Comparison of ENCODE assay signal across 13 cellular contexts in the genomic region with DNA sequence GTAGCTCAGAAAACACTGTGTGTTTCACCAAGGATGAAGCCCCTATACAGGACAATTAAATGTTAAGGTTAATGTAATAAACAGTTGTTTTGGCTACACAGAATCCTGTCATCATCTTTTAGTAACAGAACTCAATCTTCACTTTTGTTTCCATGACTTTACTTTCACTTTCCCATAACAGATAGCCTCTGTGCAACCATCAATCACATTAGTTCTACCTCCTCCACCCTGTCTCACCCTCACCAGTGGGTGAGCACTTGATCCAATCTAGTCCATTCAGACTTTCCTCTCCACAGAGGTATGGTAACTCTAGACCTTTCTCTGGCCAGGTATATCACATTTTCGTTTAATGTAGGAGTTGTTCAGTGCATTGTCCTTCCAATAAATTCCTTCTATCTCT.
A peak's percentile ranks its signal among the peaks of the same experiment; 100 is the strongest.
DNase-seq lines count a peak whose midpoint lies in the region; ATAC-seq, FAIRE-seq and TF ChIP-seq lines count a peak whose summit lies in the region.
"Had no signal": no experiment of that assay in that cellular context is flagged by ENCODE, and none has a peak within 500 bp of the region (broad histone marks: within the 10 kb centered on the region; RNA-seq: fewer than 3 reads in every experiment).

No MANE protein-coding gene starts in this region.

- H3K27me3 Mint-ChIP-seq in T-helper 17 cell, result no peaks in the 10 kb centered on the region

- peak overlapping the region; percentile 6 for H3K4me3 Mint-ChIP-seq in T-helper 17 cell
- H3K4me3 Mint-ChIP-seq: CD14-positive monocyte had no signal

- H3K27me3 ChIP-seq in right lobe of liver (no peaks in the 10 kb centered on the region), HepG2 (ENCODE audit: control insufficient read depth in 1 of 2, insufficient read depth in 2 of 2, low read length in 2 of 2) (no peaks in the 10 kb centered on the region), hepatocyte (no peaks in the 10 kb centered on the region), smooth muscle cell (ENCODE audit: low read depth) (no peaks in the 10 kb centered on the region)
- H3K27me3 ChIP-seq: thyroid gland had no signal

- TF ChIP-seq POLR2A in right lobe of liver (IDR thresholded peaks at IDR 0.05), result no peak
- TF ChIP-seq POLR2A in HepG2 (IDR thresholded peaks at IDR 0.05; ENCODE audit: insufficient read depth in 1 of 2, low read depth in 2 of 2, low read length in 2 of 2), result no peak

- no peak overlapping the region for H3K27ac ChIP-seq in right lobe of liver
- no peak overlapping the region for H3K27ac ChIP-seq in HepG2 (ENCODE audit: extremely low read length, insufficient read depth, low read length)
- H3K27ac ChIP-seq in hepatocyte, result no peak overlapping the region
- H3K27ac ChIP-seq in smooth muscle cell (ENCODE audit: low read depth), result no peak overlapping the region
- H3K27ac ChIP-seq: thyroid gland had no signal

- no peaks in the 10 kb centered on the region for H4K20me1 ChIP-seq in HepG2 (ENCODE audit: insufficient read depth, low read length)
- no peaks in the 10 kb centered on the region for H4K20me1 ChIP-seq in hepatocyte (ENCODE audit: insufficient read depth, poor library complexity, severe bottlenecking)
- H4K20me1 ChIP-seq in smooth muscle cell (ENCODE audit: low read depth), result no peaks in the 10 kb centered on the region

- no peak overlapping the region for H3K9ac ChIP-seq in HepG2 (ENCODE audit: insufficient read depth, low read depth, low read length)
- no peak overlapping the region for H3K9ac ChIP-seq in smooth muscle cell (ENCODE audit: low read depth)

- H3K36me3 ChIP-seq in right lobe of liver (no peaks in the 10 kb centered on the region), HepG2 (replicated peaks in 1 of 2; ENCODE audit: control insufficient read depth in 1 of 2, insufficient read depth in 2 of 2, low read length in 2 of 2) (no peaks in the 10 kb centered on the region), hepatocyte (replicated peaks; ENCODE audit: insufficient read depth, low read depth) (no peaks in the 10 kb centered on the region), smooth muscle cell (ENCODE audit: low read depth) (no peaks in the 10 kb centered on the region)
- H3K36me3 ChIP-seq: thyroid gland had no signal

- H3K27ac Mint-ChIP-seq in T-helper 17 cell, result no peak overlapping the region
- H3K27ac Mint-ChIP-seq: CD14-positive monocyte had no signal

- H2AFZ ChIP-seq in HepG2 (ENCODE audit: low read length) (no peak overlapping the region), hepatocyte (no peak overlapping the region), smooth muscle cell (ENCODE audit: low read depth) (no peak overlapping the region)

- TF ChIP-seq CTCF in right lobe of liver (IDR thresholded peaks at IDR 0.05) (no peak), HepG2 (CRISPR knock-in tag; IDR thresholded peaks at IDR 0.05) (no peak), hepatocyte (IDR thresholded peaks at IDR 0.05; ENCODE audit: poor library complexity) (no peak), smooth muscle cell (IDR thresholded peaks at IDR 0.05; ENCODE audit: borderline replicate concordance, insufficient read depth, poor library complexity, severe bottlenecking) (no peak)

- CTCF ChIA-PET in HepG2 (lab: Yijun Ruan, JAX; ENCODE audit: low intra/inter-chr PET ratio, low total read pairs), result no interaction called here

- POLR2A ChIA-PET in HepG2 (lab: Yijun Ruan, JAX), result no interaction called here

- H3K4me2 ChIP-seq in HepG2 (ENCODE audit: low read depth, low read length) (no peak overlapping the region), hepatocyte (no peak overlapping the region), smooth muscle cell (no peak overlapping the region)

- H3K36me3 Mint-ChIP-seq in T-helper 17 cell (ENCODE audit: low read depth), result no peaks in the 10 kb centered on the region
- H3K36me3 Mint-ChIP-seq: CD14-positive monocyte had no signal

- H3K4me3 ChIP-seq in right lobe of liver (no peak overlapping the region), HepG2 (replicated peaks in 1 of 3; ENCODE audit: insufficient read depth in 1 of 3, low read depth in 2 of 3, low read length in 3 of 3) (no peak overlapping the region), hepatocyte (no peak overlapping the region), smooth muscle cell (no peak overlapping the region)
- H3K4me3 ChIP-seq: thyroid gland had no signal

- H3K4me1 ChIP-seq in right lobe of liver (no peaks in the 10 kb centered on the region), HepG2 (ENCODE audit: insufficient read depth, low read length) (no peaks in the 10 kb centered on the region), hepatocyte (ENCODE audit: insufficient read depth) (no peaks in the 10 kb centered on the region), smooth muscle cell (ENCODE audit: low read depth) (peaks cover 4% of the 10 kb centered on the region)
- H3K4me1 ChIP-seq: thyroid gland had no signal

- 56% methylated on average over 1 of the region's 1 CpG for WGBS in right lobe of liver (ENCODE audit: insufficient coverage, low coverage, low lambda C conversion rate, missing lambda C conversion rate)
- 0% methylated on average over 1 of the region's 1 CpG for WGBS in HepG2 (ENCODE audit: low lambda C conversion rate)
- WGBS in hepatocyte (ENCODE audit: low lambda C conversion rate, missing lambda C conversion rate), result 75% methylated on average over 1 of the region's 1 CpG
- 86% methylated on average over 1 of the region's 1 CpG for WGBS in smooth muscle cell (ENCODE audit: low lambda C conversion rate)

- BruUV-seq in HepG2 (replicated peaks; lab: Mats Ljungman, UMichigan), result no TSS peak

- no peak for TF ChIP-seq RAD21 in HepG2 (CRISPR knock-in tag; IDR thresholded peaks at IDR 0.05)

- H3K4me1 Mint-ChIP-seq in T-helper 17 cell, result peaks cover 13% of the 10 kb centered on the region
- H3K4me1 Mint-ChIP-seq: CD14-positive monocyte had no signal

- TF ChIP-seq EP300 in HepG2 (IDR thresholded peaks at IDR 0.05; ENCODE audit: low read depth in 2 of 2, low read length in 2 of 2) (no peak), HepG2 (CRISPR knock-in tag; IDR thresholded peaks at IDR 0.05; ENCODE audit: borderline replicate concordance) (no peak)

- in situ Hi-C loops in HepG2 (cut with HindIII; ENCODE audit: extremely low pct_ligation_motif_present, low pct_unique_long_range_greater_than_20kb), result no loop called here

- H3K9me3 ChIP-seq in right lobe of liver (no peaks in the 10 kb centered on the region), HepG2 (ENCODE audit: low read length) (peaks cover 58% of the 10 kb centered on the region), T-helper 17 cell (ENCODE audit: control insufficient read depth, low read length, poor library complexity, severe bottlenecking) (no peaks in the 10 kb centered on the region), hepatocyte (ENCODE audit: low read depth) (no peaks in the 10 kb centered on the region), smooth muscle cell (replicated peaks; ENCODE audit: low read depth) (no peaks in the 10 kb centered on the region)
- H3K9me3 ChIP-seq: thyroid gland had no signal

- H3K79me2 ChIP-seq in HepG2 (ENCODE audit: insufficient read depth, low read length) (no peaks in the 10 kb centered on the region), hepatocyte (no peaks in the 10 kb centered on the region), smooth muscle cell (ENCODE audit: low read depth) (no peaks in the 10 kb centered on the region)

- no peak for DNase-seq in right lobe of liver
- DNase-seq in HepG2 (ENCODE audit: low spot score), result no peak
- no peak for DNase-seq in T-helper 17 cell
- DNase-seq in hepatocyte (ENCODE audit: low spot score), result no peak
- DNase-seq in smooth muscle cell (lab: John Stamatoyannopoulos, UW; ENCODE audit: unreplicated experiment), result no peak
- DNase-seq: activated gamma-delta T cell; effector CD8-positive, alpha-beta T cell; stimulated activated CD4-positive, alpha-beta T cell treated with anti-CD3 and anti-CD28 coated beads, Interleukin-4, amount 100 ng/mL, for 24 hours; thyroid gland had no signal

- FAIRE-seq in HepG2 (lab: Jason Lieb, UNC), result no peak

- ATAC-seq in right lobe of liver, result peak in 3 of 4 donors; percentile 15 to 38 (median 33)
- ATAC-seq in HepG2, result no peak
- ATAC-seq in HG02852 (IDR thresholded peaks at IDR 0.05; ENCODE audit: unreplicated experiment), result peak; percentile 71
- ATAC-seq in T-helper 17 cell, result no peak
- ATAC-seq in HG02840 (IDR thresholded peaks at IDR 0.05; ENCODE audit: low FRiP score, unreplicated experiment), result no peak
- ATAC-seq in GM21423 (IDR thresholded peaks at IDR 0.05; ENCODE audit: unreplicated experiment), result no peak

- intact Hi-C loops in right lobe of liver (cut with DNase I) (no loop called here), HepG2 (cut with micrococcal nuclease; ENCODE audit: unreplicated experiment) (no loop called here)

- no peaks in the 10 kb centered on the region for H3F3A ChIP-seq in smooth muscle cell (ENCODE audit: low read depth)

- H3K9me2 ChIP-seq in hepatocyte (replicated peaks; ENCODE audit: insufficient read depth), result no peaks in the 10 kb centered on the region

TF ChIP-seq in HepG2, 621 proteins besides CTCF, POLR2A, EP300 and RAD21 (continues in another document):
- TF ChIP-seq BHLHE40 (IDR thresholded peaks at IDR 0.05; ENCODE audit: low read length) (no peak), HOXD1 (CRISPR knock-in tag; IDR thresholded peaks at IDR 0.05) (no peak), BORCS8-MEF2B (CRISPR knock-in tag; IDR thresholded peaks at IDR 0.05) (no peak), ZNF251 (CRISPR knock-in tag; IDR thresholded peaks at IDR 0.05) (no peak), ZNF138 (CRISPR knock-in tag; IDR thresholded peaks at IDR 0.05; ENCODE audit: low read depth) (no peak), SIN3A (IDR thresholded peaks at IDR 0.05; ENCODE audit: borderline replicate concordance, low read depth, low read length) (no peak), ZNF839 (CRISPR knock-in tag; IDR thresholded peaks at IDR 0.05; ENCODE audit: borderline replicate concordance) (no peak), SAFB2 (CRISPR knock-in tag; IDR thresholded peaks at IDR 0.05; ENCODE audit: borderline replicate concordance, low read depth) (no peak), PAF1 (CRISPR knock-in tag; IDR thresholded peaks at IDR 0.05) (no peak), ZFP82 (CRISPR knock-in tag; IDR thresholded peaks at IDR 0.05; ENCODE audit: borderline replicate concordance) (no peak)
- TF ChIP-seq, protein P1, sequence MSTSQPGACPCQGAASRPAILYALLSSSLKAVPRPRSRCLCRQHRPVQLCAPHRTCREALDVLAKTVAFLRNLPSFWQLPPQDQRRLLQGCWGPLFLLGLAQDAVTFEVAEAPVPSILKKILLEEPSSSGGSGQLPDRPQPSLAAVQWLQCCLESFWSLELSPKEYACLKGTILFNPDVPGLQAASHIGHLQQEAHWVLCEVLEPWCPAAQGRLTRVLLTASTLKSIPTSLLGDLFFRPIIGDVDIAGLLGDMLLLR (CRISPR knock-in tag; IDR thresholded peaks at IDR 0.05), result no peak

Comparison
In these comparisons a context has a peak if more than half of its experiments do, and no peak if none do; other contexts are left out.
1. ATAC-seq: peak in right lobe of liver (3 of 4) and HG02852 (single experiment); none in HepG2 (single experiment), T-helper 17 cell (single experiment), HG02840 (single experiment) and GM21423 (single experiment).